ENCODE assay signal across 14 cellular contexts in genomic region chr12:52662093-52663006, GRCh38. TPM values are rescaled to one million over a fixed set of nuclear protein-coding genes. Genes with fewer than 3 reads are reported as not detected.
"Had no signal": no experiment of that assay in that cellular context is flagged by ENCODE, and none has a peak within 500 bp of the region (broad histone marks: within the 10 kb centered on the region; RNA-seq: fewer than 3 reads in every experiment).

No MANE protein-coding gene starts in this region.

- H3K4me3 ChIP-seq: dorsolateral prefrontal cortex, esophagus muscularis mucosa, lower lobe of right lung, pancreas had no signal

- H3K9me3 ChIP-seq: esophagus muscularis mucosa, lower lobe of right lung, pancreas had no signal

- H3K4me3 Mint-ChIP-seq: activated CD4-positive, alpha-beta T cell treated with anti-CD3 and anti-CD28 coated beads, Interleukin-2, amount 10 ng/mL, durations not matched to agents 7 days and 5 days; T-helper 1 cell treated with Interleukin-12 subunit alpha and Interleukin-12 subunit beta and Interleukin-4 antibody, amounts not matched to agents 30 μg/mL and 1 μg/mL, for 36 hours had no signal

- H3K9me3 Mint-ChIP-seq: activated CD4-positive, alpha-beta T cell treated with anti-CD3 and anti-CD28 coated beads, Interleukin-2, amount 10 ng/mL, durations not matched to agents 7 days and 5 days; T-helper 1 cell treated with Interleukin-12 subunit alpha and Interleukin-12 subunit beta and Interleukin-4 antibody, amounts not matched to agents 30 μg/mL and 1 μg/mL, for 36 hours had no signal

- H3K27ac Mint-ChIP-seq: activated CD4-positive, alpha-beta T cell treated with anti-CD3 and anti-CD28 coated beads, Interleukin-2, amount 10 ng/mL, durations not matched to agents 7 days and 5 days; T-helper 1 cell treated with Interleukin-12 subunit alpha and Interleukin-12 subunit beta and Interleukin-4 antibody, amounts not matched to agents 30 μg/mL and 1 μg/mL, for 36 hours had no signal

- ATAC-seq: lower lobe of right lung, pancreas, SK-N-SH treated with all-trans-retinoic acid at 6 μM for 48 hours had no signal

- H3K27ac ChIP-seq: dorsolateral prefrontal cortex, esophagus muscularis mucosa, lower lobe of right lung, pancreas had no signal

- DNase-seq: activated CD4-positive, alpha-beta T cell treated with anti-CD3 and anti-CD28 coated beads, Interleukin-2, amount 10 ng/mL, durations not matched to agents 7 days and 5 days; activated naive CD4-positive, alpha-beta T cell treated with Interleukin-2 at 50 U/mL for 16 hours; anterior cingulate cortex; dorsolateral prefrontal cortex; glutamatergic neuron; lower lobe of right lung; pancreas; stimulated activated CD4-positive, alpha-beta T cell treated with anti-CD3 and anti-CD28 coated beads, Interleukin-1b, Interleukin-23, amount 100 ng/mL, for 48 hours had no signal

RNA-seq across cellular contexts. Expression of gene KRT2, which starts 10.3 kb away (rescaled TPM):
- total RNA-seq: chondrocyte, esophagus muscularis mucosa, fibroblast of villous mesenchyme, lower lobe of right lung, pancreas, urinary bladder had no signal

RNA-seq across cellular contexts. Expression of gene KRT1, which starts 17.9 kb away (rescaled TPM):
- total RNA-seq: chondrocyte, esophagus muscularis mucosa, fibroblast of villous mesenchyme had no signal

RNA-seq across cellular contexts. Expression of gene KRT77, which starts 41.0 kb away (rescaled TPM):
- total RNA-seq: activated CD4-positive, alpha-beta T cell treated with anti-CD3 and anti-CD28 coated beads, Interleukin-2, amount 10 ng/mL, durations not matched to agents 7 days and 5 days; chondrocyte; esophagus muscularis mucosa; fibroblast of villous mesenchyme; lower lobe of right lung; pancreas; urinary bladder had no signal

RNA-seq across cellular contexts. Expression of gene KRT73, which starts 44.0 kb away (rescaled TPM):
- total RNA-seq: chondrocyte, esophagus muscularis mucosa, fibroblast of villous mesenchyme, lower lobe of right lung, pancreas had no signal
